7 cellular contexts compared by ENCODE assay signal in the genomic region with DNA sequence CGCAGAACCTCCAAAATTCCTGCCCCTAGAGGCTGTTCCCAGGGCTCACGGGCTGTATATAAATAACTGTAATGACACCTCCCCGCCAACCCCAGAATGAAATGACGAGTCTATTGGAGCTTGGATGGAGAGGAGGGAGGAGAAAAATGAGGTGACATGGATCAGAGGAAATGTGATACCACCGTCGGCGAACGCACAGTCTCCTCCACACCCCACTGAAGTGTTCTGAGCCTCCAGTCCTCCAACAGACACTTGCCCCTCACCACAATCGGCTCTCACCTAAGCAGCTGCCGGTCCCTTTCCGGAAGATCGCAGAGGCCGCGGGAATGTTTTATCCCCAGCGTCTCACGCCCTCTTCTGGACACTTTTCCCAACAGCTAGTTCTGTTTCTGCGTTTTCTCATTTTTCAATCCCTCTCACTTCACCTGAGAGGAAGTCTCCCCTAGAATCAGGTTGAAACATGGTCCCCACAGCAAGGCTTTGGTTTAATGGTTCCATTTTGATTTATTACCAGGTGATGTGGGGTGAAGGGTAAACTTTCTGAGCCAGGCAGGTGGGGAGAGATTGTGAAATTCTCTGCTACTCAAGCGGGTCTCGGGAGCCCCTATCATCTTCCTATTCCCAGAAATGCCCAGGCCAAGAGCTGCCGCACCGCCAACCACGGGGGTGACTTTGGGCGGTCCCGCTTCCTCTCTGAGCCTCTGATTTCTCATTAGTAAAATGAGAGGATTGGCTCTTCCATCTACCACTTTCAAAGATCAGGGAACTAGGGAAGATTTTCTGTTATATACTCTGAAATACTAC. TPM values are rescaled to one million over a fixed set of nuclear protein-coding genes. Genes with fewer than 3 reads are reported as not detected.
DNase-seq lines count a peak whose midpoint lies in the region; ATAC-seq and TF ChIP-seq lines count a peak whose summit lies in the region.

No MANE protein-coding gene starts in this region.

- intact Hi-C loops in esophagus squamous epithelium (cut with DNase I) = no loop called here

- H3K9me2 ChIP-seq in neural cell (ENCODE audit: insufficient read depth, low read length) = no peaks in the 10 kb centered on the region

- no peak for ATAC-seq in HG02970 (IDR thresholded peaks at IDR 0.05; ENCODE audit: low FRiP score, unreplicated experiment)

- in situ Hi-C loops in KBM-7 (cut with MboI; ENCODE audit: low pct_unique_long_range_greater_than_20kb, low sequenced_read_pairs) = no loop called here

- DNase-seq in EL = peak; percentile 37
- DNase-seq in KBM-7 = peak; percentile 58
- peak; percentile 36 for DNase-seq in RWPE1 (ENCODE audit: low spot score)
- no peak for DNase-seq in esophagus squamous epithelium (lab: John Stamatoyannopoulos, UW)
- DNase-seq in stimulated activated CD8-positive, alpha-beta memory T cell treated with anti-CD3 and anti-CD28 coated beads, Interleukin-4, amount 100 ng/mL, for 48 hours = no peak

- no peaks in the 10 kb centered on the region for H4K20me1 ChIP-seq in neural cell (ENCODE audit: insufficient read depth)

- peaks cover 0 to 6% (median 0%) of the 10 kb centered on the region in 3 donors for H3K4me1 ChIP-seq in esophagus squamous epithelium

- TF ChIP-seq EP300 in neural cell (conservative IDR thresholded peaks at IDR 0.05; ENCODE audit: poor library complexity, severe bottlenecking) = no peak

- TF ChIP-seq RAD21 in neural cell (conservative IDR thresholded peaks at IDR 0.05) = peak; percentile 85

- peak; percentile 50 for TF ChIP-seq CTCF in RWPE1 (conservative IDR thresholded peaks at IDR 0.05; ENCODE audit: low read depth)
- peak; percentile 29 to 71 (median 61) for TF ChIP-seq CTCF in esophagus squamous epithelium (IDR thresholded peaks at IDR 0.05)
- peak; percentile 84 for TF ChIP-seq CTCF in neural cell (IDR thresholded peaks at IDR 0.05; ENCODE audit: poor library complexity, severe bottlenecking)

- H3K4me2 ChIP-seq in neural cell (ENCODE audit: low read length) = no peak overlapping the region

- H2AFZ ChIP-seq in neural cell (ENCODE audit: low read depth, low read length) = no peak overlapping the region

- no peak for TF ChIP-seq POLR2A in esophagus squamous epithelium (IDR thresholded peaks at IDR 0.05)

- no peaks in the 10 kb centered on the region for H3K9me3 ChIP-seq in esophagus squamous epithelium
- no peaks in the 10 kb centered on the region for H3K9me3 ChIP-seq in neural cell (ENCODE audit: low read length)

- CTCF ChIA-PET in RWPE1 (lab: Yijun Ruan, JAX) = interaction anchor here (0.7 to 1.6 kb wide), 4 partner anchors 9 to 693 kb away, joined by 3 to 8 read pairs (median 6); a partner anchor contains a TSS

- H3F3A ChIP-seq in neural cell (ENCODE audit: insufficient read depth, low read length, poor library complexity, severe bottlenecking) = no peaks in the 10 kb centered on the region

- no peaks in the 10 kb centered on the region for H3K79me2 ChIP-seq in neural cell (replicated peaks; ENCODE audit: insufficient read depth, low read length)

- H3K9ac ChIP-seq in neural cell (ENCODE audit: low read length) = no peak overlapping the region

- H3K27me3 ChIP-seq in esophagus squamous epithelium (peaks cover 0 to 49% (median 0%) of the 10 kb centered on the region in 4 donors), neural cell (ENCODE audit: insufficient read depth, low read depth, low read length) (no peaks in the 10 kb centered on the region)

- H3K36me3 ChIP-seq in esophagus squamous epithelium (no peaks in the 10 kb centered on the region), neural cell (ENCODE audit: insufficient read depth, low read length) (no peaks in the 10 kb centered on the region)

- H3K27ac ChIP-seq in RWPE1 (no peak overlapping the region), esophagus squamous epithelium (no peak overlapping the region), neural cell (ENCODE audit: low read length) (no peak overlapping the region)

- peak overlapping the region in 1 of 4 donors; percentile 23 for H3K4me3 ChIP-seq in esophagus squamous epithelium
- H3K4me3 ChIP-seq in neural cell (ENCODE audit: low read length) = peak overlapping the region; percentile 37

- POLR2A ChIA-PET in RWPE1 (lab: Yijun Ruan, JAX; ENCODE audit: low non-redundant PET) = no interaction called here

- 22 to 28% methylated on average over 23 to 24 of the region's 24 CpGs for WGBS in esophagus squamous epithelium, 2 donors

TF ChIP-seq in neural cell, 6 proteins besides CTCF, POLR2A, EP300 and RAD21:
- no peak for TF ChIP-seq MXI1 (conservative IDR thresholded peaks at IDR 0.05; ENCODE audit: poor library complexity, severe bottlenecking)
- TF ChIP-seq POLR2AphosphoS5 (IDR thresholded peaks at IDR 0.05) = no peak
- TF ChIP-seq SMC3 (conservative IDR thresholded peaks at IDR 0.05; ENCODE audit: poor library complexity) = peak; percentile 86
- TF ChIP-seq EZH2 (IDR thresholded peaks at IDR 0.05; ENCODE audit: borderline replicate concordance, insufficient read depth, low read length, poor library complexity, severe bottlenecking) = no peak
- no peak for TF ChIP-seq TAF1 (IDR thresholded peaks at IDR 0.05; ENCODE audit: low read depth)

RNA-seq across cellular contexts. Expression of a gene that starts 9.1 kb away (rescaled TPM):
- total RNA-seq in esophagus squamous epithelium = 10 to 100 TPM; 32.0 to 63.3 (median 46.8) TPM
- polyA plus RNA-seq in neural cell = 0.38 and 0.42 TPM in 2 replicates
- polyA minus RNA-seq in neural cell = 0.73 and 1.3 TPM in 2 replicates

Comparison
In these comparisons a context has a peak if more than half of its experiments do, and no peak if none do; other contexts are left out.
1. DNase-seq: peak in EL (single experiment), KBM-7 (single experiment) and RWPE1 (single experiment); none in esophagus squamous epithelium (single experiment) and stimulated activated CD8-positive, alpha-beta memory T cell treated with anti-CD3 and anti-CD28 coated beads, Interleukin-4, amount 100 ng/mL, for 48 hours (single experiment).
2. Peak in every context shown above with its lines, with median percentiles within 50 percentile points of each other: CTCF ChIP-seq.